Comparison of ENCODE assay signal across 16 cellular contexts in the genomic region with DNA sequence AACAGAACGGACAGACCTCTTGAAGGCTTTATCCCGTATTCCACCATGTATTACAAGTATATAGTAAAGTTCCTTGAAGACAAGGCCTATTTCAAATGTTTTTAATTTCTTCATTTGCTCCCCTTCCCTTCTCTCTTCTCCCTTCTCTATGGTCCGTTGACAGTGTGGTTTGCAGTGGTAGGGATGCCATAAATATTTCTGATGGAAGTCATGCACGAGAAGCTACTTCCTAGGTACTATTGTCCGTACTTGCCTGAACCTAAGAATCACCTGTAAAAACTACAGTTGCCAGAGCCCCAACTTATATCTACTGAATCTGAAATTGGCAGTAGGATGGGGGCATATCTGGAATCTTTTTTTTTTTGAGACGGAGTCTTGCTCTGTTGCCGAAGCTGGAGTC.
"Had no signal": no experiment of that assay in that cellular context is flagged by ENCODE, and none has a peak within 500 bp of the region (broad histone marks: within the 10 kb centered on the region; RNA-seq: fewer than 3 reads in every experiment).

No MANE protein-coding gene starts in this region.

- H3K27me3 Mint-ChIP-seq: activated CD8-positive, alpha-beta memory T cell treated with anti-CD3 and anti-CD28 coated beads, Interleukin-2, amount 10 ng/mL, durations not matched to agents 7 days and 5 days; memory B cell; natural killer cell treated with Interleukin-12 subunit alpha and Interleukin-12 subunit beta and Interleukin-15 and Interleukin-18, amount 100 ng/mL, for 72 hours; stimulated activated naive CD8-positive, alpha-beta T cell treated with anti-CD3 and anti-CD28 coated beads, Interleukin-15, Interleukin-2, amounts not matched to agents 100 ng/mL and 50 ng/mL, for 24 hours had no signal

- H3K27me3 ChIP-seq: ascending aorta, left lung had no signal

- H3K4me3 ChIP-seq: ascending aorta, left lung, thoracic aorta had no signal

- H3K9me3 Mint-ChIP-seq: memory B cell; natural killer cell treated with Interleukin-12 subunit alpha and Interleukin-12 subunit beta and Interleukin-15 and Interleukin-18, amount 100 ng/mL, for 72 hours; stimulated activated naive CD8-positive, alpha-beta T cell treated with anti-CD3 and anti-CD28 coated beads, Interleukin-15, Interleukin-2, amounts not matched to agents 100 ng/mL and 50 ng/mL, for 24 hours; T-helper 2 cell treated with Interferon-gamma antibody and Interleukin-4, amounts not matched to agents 5 μg/mL and 100 μg/mL, for 36 hours had no signal

- ATAC-seq: activated CD4-positive, CD25-positive, alpha-beta regulatory T cell treated with anti-CD3 and anti-CD28 coated beads, Interleukin-2, amount 50 U/mL, for 24 hours; activated CD8-positive, alpha-beta memory T cell treated with anti-CD3 and anti-CD28 coated beads, Interleukin-2, amount 10 ng/mL, durations not matched to agents 7 days and 5 days; left lung; natural killer cell treated with Interleukin-12 subunit alpha and Interleukin-12 subunit beta and Interleukin-15 and Interleukin-18, amount 100 ng/mL, for 72 hours had no signal

- DNase-seq: activated CD4-positive, alpha-beta T cell treated with anti-CD3 and anti-CD28 coated beads, Interleukin-2, amount 50 U/mL, for 4 hours; activated CD8-positive, alpha-beta memory T cell treated with anti-CD3 and anti-CD28 coated beads, Interleukin-2, amount 10 ng/mL, durations not matched to agents 7 days and 5 days; activated T-cell treated with anti-CD3 and anti-CD28 coated beads, Interleukin-2, amount 50 U/mL, for 48 hours; central memory CD4-positive, alpha-beta T cell; cortex of kidney; effector memory CD4-positive, alpha-beta T cell; left lung; stimulated activated CD4-positive, alpha-beta T cell treated with anti-CD3 and anti-CD28 coated beads, Interleukin-4, amount 100 ng/mL, for 1 hour; stimulated activated CD8-positive, alpha-beta memory T cell treated with anti-CD3 and anti-CD28 coated beads, Interleukin-4, amount 100 ng/mL, for 48 hours had no signal

- H3K4me3 Mint-ChIP-seq: activated CD8-positive, alpha-beta memory T cell treated with anti-CD3 and anti-CD28 coated beads, Interleukin-2, amount 10 ng/mL, durations not matched to agents 7 days and 5 days; memory B cell; natural killer cell treated with Interleukin-12 subunit alpha and Interleukin-12 subunit beta and Interleukin-15 and Interleukin-18, amount 100 ng/mL, for 72 hours; T-helper 2 cell treated with Interferon-gamma antibody and Interleukin-4, amounts not matched to agents 5 μg/mL and 100 μg/mL, for 36 hours had no signal

- H3K27ac Mint-ChIP-seq: activated CD8-positive, alpha-beta memory T cell treated with anti-CD3 and anti-CD28 coated beads, Interleukin-2, amount 10 ng/mL, durations not matched to agents 7 days and 5 days; memory B cell; stimulated activated naive CD8-positive, alpha-beta T cell treated with anti-CD3 and anti-CD28 coated beads, Interleukin-15, Interleukin-2, amounts not matched to agents 100 ng/mL and 50 ng/mL, for 24 hours; T-helper 2 cell treated with Interferon-gamma antibody and Interleukin-4, amounts not matched to agents 5 μg/mL and 100 μg/mL, for 36 hours had no signal

- H3K27ac ChIP-seq: ascending aorta, left lung, thoracic aorta had no signal

- H3K9me3 ChIP-seq: ascending aorta, left lung, thoracic aorta had no signal

- H3K36me3 Mint-ChIP-seq: natural killer cell treated with Interleukin-12 subunit alpha and Interleukin-12 subunit beta and Interleukin-15 and Interleukin-18, amount 100 ng/mL, for 72 hours had no signal

- H3K36me3 ChIP-seq: ascending aorta, left lung, thoracic aorta had no signal
